Comparison of ENCODE assay signal across 21 cellular contexts in genomic region chr12:116542345-116542950, GRCh38. TPM values are rescaled to one million over a fixed set of nuclear protein-coding genes. Genes with fewer than 3 reads are reported as not detected.
DNase-seq lines count a peak whose midpoint lies in the region; ATAC-seq, FAIRE-seq and TF ChIP-seq lines count a peak whose summit lies in the region.
"Had no signal": no experiment of that assay in that cellular context is flagged by ENCODE, and none has a peak within 500 bp of the region (broad histone marks: within the 10 kb centered on the region; RNA-seq: fewer than 3 reads in every experiment).

No MANE protein-coding gene starts in this region.

- H3K4me3 Mint-ChIP-seq in activated naive CD4-positive, alpha-beta T cell treated with anti-CD3 and anti-CD28 coated beads, Interleukin-2, amount 50 U/mL, for 24 hours = no peak overlapping the region
- H3K4me3 Mint-ChIP-seq in activated naive CD4-positive, alpha-beta T cell treated with anti-CD3 and anti-CD28 coated beads, Interleukin-2, amount 10 ng/mL, durations not matched to agents 7 days and 5 days = no peak overlapping the region
- H3K4me3 Mint-ChIP-seq in CD14-positive monocyte = no peak overlapping the region
- H3K4me3 Mint-ChIP-seq: activated CD4-positive, alpha-beta T cell treated with anti-CD3 and anti-CD28 coated beads, Interleukin-2, amount 10 ng/mL, durations not matched to agents 7 days and 5 days; activated naive CD4-positive, alpha-beta T cell treated with anti-CD3 and anti-CD28 coated beads for 36 hours; effector memory CD8-positive, alpha-beta T cell had no signal

- CTCF ChIA-PET in activated naive CD4-positive, alpha-beta T cell treated with anti-CD3 and anti-CD28 coated beads, Interleukin-2, amount 10 ng/mL, durations not matched to agents 7 days and 5 days (lab: Charles Lee) = no interaction called here
- CTCF ChIA-PET in endothelial cell of umbilical vein (lab: Charles Lee) = no interaction called here

- no peak overlapping the region for H2AFZ ChIP-seq in endothelial cell of umbilical vein (ENCODE audit: low read depth, low read length)
- peak overlapping the region; percentile 1 for H2AFZ ChIP-seq in smooth muscle cell (ENCODE audit: low read depth)

- no peaks in the 10 kb centered on the region for H3K4me1 Mint-ChIP-seq in activated naive CD4-positive, alpha-beta T cell treated with anti-CD3 and anti-CD28 coated beads, Interleukin-2, amount 50 U/mL, for 24 hours
- peaks cover 7% of the 10 kb centered on the region for H3K4me1 Mint-ChIP-seq in activated naive CD4-positive, alpha-beta T cell treated with anti-CD3 and anti-CD28 coated beads, Interleukin-2, amount 10 ng/mL, durations not matched to agents 7 days and 5 days
- H3K4me1 Mint-ChIP-seq in CD14-positive monocyte = peaks cover 49% of the 10 kb centered on the region

- no peak for TF ChIP-seq POLR2A in endothelial cell of umbilical vein (IDR thresholded peaks at IDR 0.05; ENCODE audit: low read depth, low read length)

- H3K36me3 Mint-ChIP-seq in activated naive CD4-positive, alpha-beta T cell treated with anti-CD3 and anti-CD28 coated beads, Interleukin-2, amount 50 U/mL, for 24 hours = no peaks in the 10 kb centered on the region
- no peaks in the 10 kb centered on the region for H3K36me3 Mint-ChIP-seq in activated naive CD4-positive, alpha-beta T cell treated with anti-CD3 and anti-CD28 coated beads, Interleukin-2, amount 10 ng/mL, durations not matched to agents 7 days and 5 days
- H3K36me3 Mint-ChIP-seq in CD14-positive monocyte = peaks cover 0 to 3% of the 10 kb centered on the region in 2 donors

- no peak for TF ChIP-seq CTCF in endothelial cell of umbilical vein (IDR thresholded peaks at IDR 0.05; ENCODE audit: extremely low read depth in 1 of 2, insufficient read depth in 1 of 2, low read depth in 1 of 2, low read length in 2 of 2)
- TF ChIP-seq CTCF in smooth muscle cell (IDR thresholded peaks at IDR 0.05; ENCODE audit: borderline replicate concordance, insufficient read depth, poor library complexity, severe bottlenecking) = no peak
- TF ChIP-seq CTCF in CD14-positive monocyte (IDR thresholded peaks at IDR 0.05) = no peak

- H3K27ac ChIP-seq in endothelial cell of umbilical vein (ENCODE audit: insufficient read depth, low read depth, low read length) (no peak overlapping the region), smooth muscle cell (ENCODE audit: low read depth) (no peak overlapping the region)
- H3K27ac ChIP-seq: ovary, SJCRH30 had no signal

- no peak for ATAC-seq in GM21360 (IDR thresholded peaks at IDR 0.05; ENCODE audit: unreplicated experiment)
- ATAC-seq: effector memory CD8-positive, alpha-beta T cell; mucosa of descending colon had no signal

- H3K4me3 ChIP-seq in endothelial cell of umbilical vein (replicated peaks in 1 of 3; ENCODE audit: insufficient read depth in 1 of 3, low read depth in 1 of 3, low read length in 3 of 3) = no peak overlapping the region
- no peak overlapping the region for H3K4me3 ChIP-seq in smooth muscle cell
- H3K4me3 ChIP-seq: mucosa of descending colon, ovary, SJCRH30 had no signal

- no peaks in the 10 kb centered on the region for H3K9me1 ChIP-seq in endothelial cell of umbilical vein (replicated peaks; ENCODE audit: control insufficient read depth, extremely low read depth, insufficient read depth, low read length)

- intact Hi-C loops in endothelial cell of umbilical vein (cut with micrococcal nuclease) = no loop called here
- intact Hi-C loops in CD14-positive monocyte (cut with micrococcal nuclease) = no loop called here

- peak; percentile 59 for FAIRE-seq in endothelial cell of umbilical vein (lab: Jason Lieb, UNC)
- FAIRE-seq: bronchial epithelial cell, GM12891 had no signal

- dilution Hi-C loops in endothelial cell of umbilical vein (cut with MboI; ENCODE audit: extremely low pct_ligation_motif_present, low sequenced_read_pairs) = no loop called here

- no peaks in the 10 kb centered on the region for H3K9me3 ChIP-seq in endothelial cell of umbilical vein (replicated peaks; ENCODE audit: control insufficient read depth, insufficient read depth, low read length)
- H3K9me3 ChIP-seq in smooth muscle cell (replicated peaks; ENCODE audit: low read depth) = no peaks in the 10 kb centered on the region
- H3K9me3 ChIP-seq: mucosa of descending colon, ovary, SJCRH30 had no signal

- no TSS peak for BruUV-seq in endothelial cell of umbilical vein (replicated peaks; lab: Mats Ljungman, UMichigan)

- H3K36me3 ChIP-seq in endothelial cell of umbilical vein (ENCODE audit: control insufficient read depth in 2 of 2, extremely low read depth in 1 of 2, insufficient read depth in 2 of 2, low read length in 2 of 2) (no peaks in the 10 kb centered on the region), smooth muscle cell (ENCODE audit: low read depth) (no peaks in the 10 kb centered on the region)
- H3K36me3 ChIP-seq: ovary, SJCRH30 had no signal

- H3K27ac Mint-ChIP-seq in activated naive CD4-positive, alpha-beta T cell treated with anti-CD3 and anti-CD28 coated beads, Interleukin-2, amount 50 U/mL, for 24 hours = peak overlapping the region; percentile 52
- H3K27ac Mint-ChIP-seq in activated naive CD4-positive, alpha-beta T cell treated with anti-CD3 and anti-CD28 coated beads, Interleukin-2, amount 10 ng/mL, durations not matched to agents 7 days and 5 days = no peak overlapping the region
- peak overlapping the region in 2 of 7 donors; percentile 0 to 41 for H3K27ac Mint-ChIP-seq in CD14-positive monocyte
- H3K27ac Mint-ChIP-seq: activated CD4-positive, alpha-beta T cell treated with anti-CD3 and anti-CD28 coated beads, Interleukin-2, amount 10 ng/mL, durations not matched to agents 7 days and 5 days; activated naive CD4-positive, alpha-beta T cell treated with anti-CD3 and anti-CD28 coated beads for 36 hours; effector memory CD8-positive, alpha-beta T cell had no signal

- H3K4me1 ChIP-seq in endothelial cell of umbilical vein (ENCODE audit: control insufficient read depth, extremely low read depth, insufficient read depth, low read length) (peaks cover 8% of the 10 kb centered on the region), smooth muscle cell (ENCODE audit: low read depth) (peaks cover 15% of the 10 kb centered on the region)
- H3K4me1 ChIP-seq: SJCRH30 had no signal

- WGBS in smooth muscle cell (ENCODE audit: low lambda C conversion rate) = 71% methylated on average over 15 of the region's 15 CpGs

- H3K27me3 Mint-ChIP-seq in activated naive CD4-positive, alpha-beta T cell treated with anti-CD3 and anti-CD28 coated beads, Interleukin-2, amount 50 U/mL, for 24 hours = no peaks in the 10 kb centered on the region
- H3K27me3 Mint-ChIP-seq in activated naive CD4-positive, alpha-beta T cell treated with anti-CD3 and anti-CD28 coated beads, Interleukin-2, amount 10 ng/mL, durations not matched to agents 7 days and 5 days = peaks cover 49% of the 10 kb centered on the region
- H3K27me3 Mint-ChIP-seq in CD14-positive monocyte (ENCODE audit: low read depth in 3 of 3) = peaks cover 0 to 4% (median 0%) of the 10 kb centered on the region in 3 donors
- H3K27me3 Mint-ChIP-seq: activated CD4-positive, alpha-beta T cell treated with anti-CD3 and anti-CD28 coated beads, Interleukin-2, amount 10 ng/mL, durations not matched to agents 7 days and 5 days had no signal

- H4K20me1 ChIP-seq in endothelial cell of umbilical vein (replicated peaks; ENCODE audit: control insufficient read depth, extremely low read depth, insufficient read depth, low read length) (no peaks in the 10 kb centered on the region), smooth muscle cell (ENCODE audit: low read depth) (no peaks in the 10 kb centered on the region)

- H3K27me3 ChIP-seq in endothelial cell of umbilical vein (ENCODE audit: control insufficient read depth in 2 of 2, insufficient read depth in 2 of 2, low read length in 2 of 2) = no peaks in the 10 kb centered on the region
- no peaks in the 10 kb centered on the region for H3K27me3 ChIP-seq in smooth muscle cell (ENCODE audit: low read depth)
- H3K27me3 ChIP-seq: ovary, SJCRH30 had no signal

- no peak overlapping the region for H3K4me2 ChIP-seq in endothelial cell of umbilical vein (ENCODE audit: insufficient read depth, low read length)
- H3K4me2 ChIP-seq in smooth muscle cell = no peak overlapping the region

- POLR2A ChIA-PET in endothelial cell of umbilical vein (lab: Charles Lee) = no interaction called here

- no peaks in the 10 kb centered on the region for H3K9me3 Mint-ChIP-seq in activated naive CD4-positive, alpha-beta T cell treated with anti-CD3 and anti-CD28 coated beads, Interleukin-2, amount 50 U/mL, for 24 hours
- no peaks in the 10 kb centered on the region for H3K9me3 Mint-ChIP-seq in activated naive CD4-positive, alpha-beta T cell treated with anti-CD3 and anti-CD28 coated beads, Interleukin-2, amount 10 ng/mL, durations not matched to agents 7 days and 5 days
- no peaks in the 10 kb centered on the region for H3K9me3 Mint-ChIP-seq in CD14-positive monocyte
- H3K9me3 Mint-ChIP-seq: activated CD4-positive, alpha-beta T cell treated with anti-CD3 and anti-CD28 coated beads, Interleukin-2, amount 10 ng/mL, durations not matched to agents 7 days and 5 days; activated naive CD4-positive, alpha-beta T cell treated with anti-CD3 and anti-CD28 coated beads for 36 hours; effector memory CD8-positive, alpha-beta T cell had no signal

- DNase-seq in activated naive CD4-positive, alpha-beta T cell treated with anti-CD3 and anti-CD28 coated beads, Interleukin-2, amount 10 ng/mL, durations not matched to agents 7 days and 5 days = no peak
- DNase-seq in RPMI7951 (ENCODE audit: low read depth) = peak; percentile 80
- DNase-seq in endothelial cell of umbilical vein (ENCODE audit: low read depth, low spot score) = peak; percentile 21
- no peak for DNase-seq in smooth muscle cell (lab: John Stamatoyannopoulos, UW; ENCODE audit: unreplicated experiment)
- DNase-seq in activated CD4-positive, CD25-positive, alpha-beta regulatory T cell (lab: John Stamatoyannopoulos, UW) = no peak
- no peak for DNase-seq in CD14-positive monocyte (ENCODE audit: low spot score)
- DNase-seq: activated CD4-positive, alpha-beta T cell treated with anti-CD3 and anti-CD28 coated beads, Interleukin-2, amount 10 ng/mL, durations not matched to agents 7 days and 5 days; activated naive CD4-positive, alpha-beta T cell treated with anti-CD3 and anti-CD28 coated beads for 36 hours; effector memory CD8-positive, alpha-beta T cell; GDM1; left cardiac atrium; mucosa of descending colon; NCI-H1694 treated with DMSO at 0.1 percent for 48 hours; ovary; SJCRH30; stimulated activated naive CD4-positive, alpha-beta T cell treated with Interleukin-2 at 50 U/mL for 16 hours had no signal

- H3K79me2 ChIP-seq in endothelial cell of umbilical vein (ENCODE audit: control insufficient read depth, insufficient read depth, low read length) (no peaks in the 10 kb centered on the region), smooth muscle cell (ENCODE audit: low read depth) (no peaks in the 10 kb centered on the region)

- peaks cover 10% of the 10 kb centered on the region for H3F3A ChIP-seq in smooth muscle cell (ENCODE audit: low read depth)

- no peak overlapping the region for H3K9ac ChIP-seq in endothelial cell of umbilical vein (replicated peaks; ENCODE audit: extremely low read depth, insufficient read depth, low read length)
- H3K9ac ChIP-seq in smooth muscle cell (ENCODE audit: low read depth) = no peak overlapping the region

RNA-seq across cellular contexts. Expression of gene MAP1LC3B2, which starts 16.7 kb away (rescaled TPM):
- 0.48 TPM in 1 of 2 replicates, not detected in the other for total RNA-seq in RPMI7951 (2014; rRNA removed; shearing (Covaris generic))
- total RNA-seq in endothelial cell of umbilical vein (4.1 TPM in 1 of 2 replicates, not detected in the other), smooth muscle cell (0.31 and 2.5 TPM in 2 replicates)
- polyA plus RNA-seq in endothelial cell of umbilical vein (0.32 and 0.49 TPM in 2 replicates), smooth muscle cell (3.9 and 4.2 TPM in 2 replicates), CD14-positive monocyte (10 to 100 TPM in 1 of 2 donors, 1 to 10 TPM in 1; 6.4 to 12.9 TPM)
- polyA plus RNA-seq in endothelial cell of umbilical vein (2011; cell fraction: cytosol; rRNA removed) = 0.82 and 1.1 TPM in 2 replicates
- 0.50 and 1.1 TPM in 2 replicates for polyA plus RNA-seq in endothelial cell of umbilical vein (2011; cell fraction: nucleus; rRNA removed)
- polyA plus RNA-seq in endothelial cell of umbilical vein (2012) = 11.5 and 15.5 TPM in 2 replicates
- 1.2 TPM in 1 of 2 replicates, not detected in the other for polyA minus RNA-seq in endothelial cell of umbilical vein
- not detected for polyA minus RNA-seq in endothelial cell of umbilical vein (2011; cell fraction: cytosol; rRNA and poly(A)+ RNA removed)
- polyA minus RNA-seq in endothelial cell of umbilical vein (2011; cell fraction: nucleus; rRNA and poly(A)+ RNA removed) = not detected in 2 replicates
- total RNA-seq: SJCRH30, urinary bladder had no signal

Comparison
In these comparisons a context has a peak if more than half of its experiments do, and no peak if none do; other contexts are left out.
1. DNase-seq: peak in RPMI7951 (single experiment) and endothelial cell of umbilical vein (single experiment); none in activated naive CD4-positive, alpha-beta T cell treated with anti-CD3 and anti-CD28 coated beads, Interleukin-2, amount 10 ng/mL, durations not matched to agents 7 days and 5 days (single experiment), smooth muscle cell (single experiment), activated CD4-positive, CD25-positive, alpha-beta regulatory T cell (0 of 4) and CD14-positive monocyte (single experiment).